In the genomic region with DNA sequence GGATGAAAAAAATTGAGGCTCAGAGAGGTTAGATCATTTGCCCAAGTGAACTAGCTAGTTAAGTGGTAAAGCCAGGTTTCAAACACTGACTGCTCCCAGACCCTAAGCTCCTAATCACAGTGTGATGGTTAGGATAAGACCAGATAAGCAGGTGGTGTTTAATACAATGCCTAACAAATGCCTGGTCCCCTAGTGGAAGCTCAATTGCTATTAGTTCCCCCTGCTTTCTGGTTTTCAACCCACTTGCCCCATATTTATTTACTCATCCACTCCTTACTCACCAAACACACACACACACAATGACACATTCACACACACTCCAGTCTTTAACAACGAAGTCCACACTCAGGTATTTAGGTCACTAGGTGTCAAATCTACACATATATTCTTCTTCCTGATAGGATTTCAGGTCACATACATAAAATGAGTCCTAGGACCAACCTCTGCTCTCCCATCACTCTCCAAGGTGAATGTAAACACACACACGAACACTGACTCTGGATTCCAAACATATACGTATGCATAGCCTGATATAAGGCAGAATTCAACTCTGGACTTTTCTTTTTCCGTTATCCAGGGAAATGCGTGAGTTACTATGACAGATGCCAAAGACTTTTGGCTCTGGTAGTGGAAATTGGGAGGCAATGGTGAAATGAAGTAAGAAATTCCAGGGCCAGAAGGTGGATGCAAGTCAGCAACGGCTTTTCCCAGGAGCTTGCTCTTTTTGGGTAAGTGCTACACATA, we compare ENCODE assay signal across 8 cellular contexts.
DNase-seq lines count a peak whose midpoint lies in the region; ATAC-seq, FAIRE-seq and TF ChIP-seq lines count a peak whose summit lies in the region.

No MANE protein-coding gene starts in this region.

- no peak overlapping the region for H2AFZ ChIP-seq in ACC112 (ENCODE audit: low read length, unreplicated experiment)

- H3K4me1 ChIP-seq in ACC112 (ENCODE audit: control insufficient read depth, insufficient read depth, low read length, unreplicated experiment) (peaks cover 7% of the 10 kb centered on the region), iPS-18a (ENCODE audit: control insufficient read depth, low read depth, low read length) (peaks cover 12% of the 10 kb centered on the region)

- no peak for TF ChIP-seq POLR2A in GM12891 (IDR thresholded peaks at IDR 0.05; ENCODE audit: low read depth, low read length)

- H3K27ac Mint-ChIP-seq in activated CD8-positive, alpha-beta T cell treated with anti-CD3 and anti-CD28 coated beads, Interleukin-2, amount 10 ng/mL, durations not matched to agents 7 days and 5 days: no peak overlapping the region

- H3K4me3 Mint-ChIP-seq in activated CD8-positive, alpha-beta T cell treated with anti-CD3 and anti-CD28 coated beads, Interleukin-2, amount 10 ng/mL, durations not matched to agents 7 days and 5 days: peak overlapping the region; percentile 79

- H3K27ac ChIP-seq in ACC112 (ENCODE audit: low read depth, low read length) (no peak overlapping the region), iPS-18a (ENCODE audit: low read length) (no peak overlapping the region)

- H3K9me3 Mint-ChIP-seq in activated CD8-positive, alpha-beta T cell treated with anti-CD3 and anti-CD28 coated beads, Interleukin-2, amount 10 ng/mL, durations not matched to agents 7 days and 5 days (ENCODE audit: insufficient read depth): no peaks in the 10 kb centered on the region

- TF ChIP-seq CTCF in HFF-Myc (IDR thresholded peaks at IDR 0.05; ENCODE audit: low read depth, low read length, missing control alignments): no peak

- peaks cover 10% of the 10 kb centered on the region for H3K9me3 ChIP-seq in iPS-18a (ENCODE audit: control insufficient read depth, low read depth, low read length)

- H3K79me2 ChIP-seq in ACC112 (ENCODE audit: control insufficient read depth, insufficient read depth, low read length, unreplicated experiment): no peaks in the 10 kb centered on the region

- H3K27me3 Mint-ChIP-seq in activated CD8-positive, alpha-beta T cell treated with anti-CD3 and anti-CD28 coated beads, Interleukin-2, amount 10 ng/mL, durations not matched to agents 7 days and 5 days (ENCODE audit: low read depth): peaks cover 21% of the 10 kb centered on the region

- no peak for FAIRE-seq in GM12891 (lab: Jason Lieb, UNC)

- DNase-seq in HFF-Myc (ENCODE audit: extremely low read depth, low read depth) (no peak), superior temporal gyrus (ENCODE audit: extremely low spot score) (peak; percentile 78), GM12891 (ENCODE audit: insufficient read length, low spot score) (no peak)
- no peak for DNase-seq in activated CD8-positive, alpha-beta T cell treated with anti-CD3 and anti-CD28 coated beads, Interleukin-2, amount 10 ng/mL, durations not matched to agents 7 days and 5 days

- H3K9ac ChIP-seq in iPS-18a (ENCODE audit: low read length): peak overlapping the region; percentile 2

- POLR2A ChIA-PET in activated CD8-positive, alpha-beta T cell treated with anti-CD3 and anti-CD28 coated beads, Interleukin-2, amount 10 ng/mL, durations not matched to agents 7 days and 5 days (lab: Charles Lee): no interaction called here

- H3K36me3 Mint-ChIP-seq in activated CD8-positive, alpha-beta T cell treated with anti-CD3 and anti-CD28 coated beads, Interleukin-2, amount 10 ng/mL, durations not matched to agents 7 days and 5 days (ENCODE audit: low read depth): no peaks in the 10 kb centered on the region

- CTCF ChIA-PET in activated CD8-positive, alpha-beta T cell treated with anti-CD3 and anti-CD28 coated beads, Interleukin-2, amount 10 ng/mL, durations not matched to agents 7 days and 5 days (lab: Charles Lee): interaction anchor here (0.6 to 1.3 kb wide), 2 partner anchors 18 to 203 kb away, joined by 3 read pairs; no protein-coding TSS in a partner anchor

- peaks cover 14% of the 10 kb centered on the region for H3K4me1 Mint-ChIP-seq in activated CD8-positive, alpha-beta T cell treated with anti-CD3 and anti-CD28 coated beads, Interleukin-2, amount 10 ng/mL, durations not matched to agents 7 days and 5 days (ENCODE audit: low read depth)

- H3K4me3 ChIP-seq in ACC112 (ENCODE audit: low read depth, low read length) (peak overlapping the region; percentile 78), HFF-Myc (replicated peaks; ENCODE audit: low read depth, low read length) (peak overlapping the region; percentile 49), iPS-18a (ENCODE audit: low read length) (peak overlapping the region; percentile 65)

- ATAC-seq in activated CD8-positive, alpha-beta T cell treated with anti-CD3 and anti-CD28 coated beads, Interleukin-2, amount 10 ng/mL, durations not matched to agents 7 days and 5 days: no peak
- ATAC-seq in GM21786 (IDR thresholded peaks at IDR 0.05; ENCODE audit: unreplicated experiment) (no peak), HG03039 (IDR thresholded peaks at IDR 0.05; ENCODE audit: unreplicated experiment) (no peak)

- H3K36me3 ChIP-seq in ACC112 (ENCODE audit: insufficient read depth, low read length): no peaks in the 10 kb centered on the region
- no peaks in the 10 kb centered on the region for H3K36me3 ChIP-seq in iPS-18a (ENCODE audit: control insufficient read depth, low read depth, low read length)

- H3K27me3 ChIP-seq in ACC112 (ENCODE audit: insufficient read depth, low read length) (no peaks in the 10 kb centered on the region), iPS-18a (ENCODE audit: control insufficient read depth, insufficient read depth, low read length) (peaks cover 21% of the 10 kb centered on the region)

TF ChIP-seq in GM12891, 5 proteins besides CTCF, POLR2A, EP300 and RAD21:
- TF ChIP-seq SPI1 (IDR thresholded peaks at IDR 0.05; ENCODE audit: low read depth, low read length) (no peak), POLR2AphosphoS5 (IDR thresholded peaks at IDR 0.05; ENCODE audit: low read depth, low read length) (no peak), POU2F2 (IDR thresholded peaks at IDR 0.05; ENCODE audit: low read depth, low read length) (no peak), TAF1 (IDR thresholded peaks at IDR 0.05; ENCODE audit: low read depth, low read length) (no peak), PAX5 (IDR thresholded peaks at IDR 0.05; ENCODE audit: insufficient read depth, low read length, severe bottlenecking) (no peak)
